In the genomic region with DNA sequence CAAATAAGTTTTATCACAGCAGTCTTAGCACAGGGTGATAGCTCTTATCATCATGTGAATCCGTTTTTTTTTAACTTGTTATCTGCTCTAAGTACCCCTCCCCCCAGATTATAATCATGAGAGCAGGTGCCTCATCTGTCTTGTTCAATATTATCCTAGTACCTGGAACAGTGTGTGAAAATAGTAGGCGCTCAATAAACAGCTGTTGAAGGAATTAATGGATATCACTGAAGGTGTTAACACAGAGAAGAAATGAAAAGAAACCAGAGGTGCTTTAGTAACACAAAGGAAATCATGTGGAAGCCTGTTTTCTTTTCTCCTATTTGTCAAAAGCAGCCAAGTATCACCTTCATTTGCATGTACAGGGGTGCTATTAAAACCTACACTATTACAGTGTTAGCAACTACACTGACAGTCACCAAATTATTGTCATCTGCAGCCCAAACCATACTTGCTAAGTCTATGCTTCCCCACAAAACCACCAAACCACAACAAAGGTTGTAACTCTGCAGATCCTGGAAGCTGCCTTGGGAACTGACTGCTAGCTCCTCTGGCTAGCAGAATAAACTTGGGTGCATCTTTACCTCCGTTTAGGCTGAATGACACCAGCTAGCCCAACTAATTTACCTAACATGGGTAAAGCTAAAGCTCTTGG, we compare ENCODE assay signal across 9 cellular contexts. TPM values are rescaled to one million over a fixed set of nuclear protein-coding genes. Genes with fewer than 3 reads are reported as not detected.
A peak's percentile ranks its signal among the peaks of the same experiment; 100 is the strongest.
DNase-seq lines count a peak whose midpoint lies in the region; ATAC-seq lines count a peak whose summit lies in the region.
"Had no signal": no experiment of that assay in that cellular context is flagged by ENCODE, and none has a peak within 500 bp of the region (broad histone marks: within the 10 kb centered on the region; RNA-seq: fewer than 3 reads in every experiment).

No MANE protein-coding gene starts in this region.

- peak overlapping the region; percentile 83 for H3K27ac Mint-ChIP-seq in activated T-helper 17 cell treated with anti-CD3 and anti-CD28 coated beads, Interleukin-2, amount 50 U/mL, for 72 hours
- H3K27ac Mint-ChIP-seq: endodermal cell had no signal

- DNase-seq in NAMALWA (ENCODE audit: low spot score): peak; percentile 55
- DNase-seq in renal cortical epithelial cell (ENCODE audit: low read depth): peak; percentile 44
- DNase-seq in COR-L47 (lab: John Stamatoyannopoulos, UW): no peak
- no peak for DNase-seq in globus pallidus (ENCODE audit: low spot score)
- DNase-seq: endodermal cell had no signal

- H3K9me3 Mint-ChIP-seq in activated T-helper 17 cell treated with anti-CD3 and anti-CD28 coated beads, Interleukin-2, amount 50 U/mL, for 72 hours: no peaks in the 10 kb centered on the region
- H3K9me3 Mint-ChIP-seq: endodermal cell had no signal

- no peaks in the 10 kb centered on the region for H3K27me3 Mint-ChIP-seq in activated T-helper 17 cell treated with anti-CD3 and anti-CD28 coated beads, Interleukin-2, amount 50 U/mL, for 72 hours

- H3K4me1 Mint-ChIP-seq in activated T-helper 17 cell treated with anti-CD3 and anti-CD28 coated beads, Interleukin-2, amount 50 U/mL, for 72 hours: peaks cover 44% of the 10 kb centered on the region

- peaks cover 43% of the 10 kb centered on the region for H3K36me3 Mint-ChIP-seq in activated T-helper 17 cell treated with anti-CD3 and anti-CD28 coated beads, Interleukin-2, amount 50 U/mL, for 72 hours (ENCODE audit: low read depth)

- H3K4me3 Mint-ChIP-seq in activated T-helper 17 cell treated with anti-CD3 and anti-CD28 coated beads, Interleukin-2, amount 50 U/mL, for 72 hours: peak overlapping the region; percentile 94
- H3K4me3 Mint-ChIP-seq: endodermal cell had no signal

- ATAC-seq in GM18502 (IDR thresholded peaks at IDR 0.05; ENCODE audit: poor library complexity, unreplicated experiment): peak; percentile 27
- peak; percentile 55 for ATAC-seq in activated T-helper 17 cell treated with anti-CD3 and anti-CD28 coated beads, Interleukin-2, amount 50 U/mL, for 72 hours (replicated peaks)
- ATAC-seq in GM18858 (IDR thresholded peaks at IDR 0.05; ENCODE audit: unreplicated experiment): no peak
- no peak for ATAC-seq in GM18907 (IDR thresholded peaks at IDR 0.05; ENCODE audit: unreplicated experiment)

RNA-seq across cellular contexts. Expression of a gene that starts 2.9 kb away (rescaled TPM):
- 10 to 100 TPM; 31.9 to 39.7 TPM for total RNA-seq in activated T-helper 17 cell treated with anti-CD3 and anti-CD28 coated beads, Interleukin-2, amount 50 U/mL, for 72 hours
- 31.8 and 135 TPM in 2 replicates for total RNA-seq in renal cortical epithelial cell

RNA-seq across cellular contexts. Expression of a gene that starts 3.1 kb away (rescaled TPM):
- total RNA-seq in activated T-helper 17 cell treated with anti-CD3 and anti-CD28 coated beads, Interleukin-2, amount 50 U/mL, for 72 hours: 10 to 100 TPM; 15.6 to 20.6 TPM
- 10.4 and 15.6 TPM in 2 replicates for total RNA-seq in renal cortical epithelial cell

RNA-seq across cellular contexts. Expression of a gene that starts 50.7 kb away (rescaled TPM):
- total RNA-seq in activated T-helper 17 cell treated with anti-CD3 and anti-CD28 coated beads, Interleukin-2, amount 50 U/mL, for 72 hours: 10 to 100 TPM; 42.1 to 44.5 TPM
- 53.5 and 76.2 TPM in 2 replicates for total RNA-seq in renal cortical epithelial cell

RNA-seq across cellular contexts. Expression of a gene that starts 50.8 kb away (rescaled TPM):
- 10 to 100 TPM; 11.6 to 27.6 TPM for total RNA-seq in activated T-helper 17 cell treated with anti-CD3 and anti-CD28 coated beads, Interleukin-2, amount 50 U/mL, for 72 hours
- 15.4 and 17.7 TPM in 2 replicates for total RNA-seq in renal cortical epithelial cell

Comparison
In these comparisons a context has a peak if more than half of its experiments do, and no peak if none do; other contexts are left out.
1. ATAC-seq: peak in GM18502 (single experiment) and activated T-helper 17 cell treated with anti-CD3 and anti-CD28 coated beads, Interleukin-2, amount 50 U/mL, for 72 hours (single experiment); none in GM18858 (single experiment) and GM18907 (single experiment).
2. DNase-seq: peak in NAMALWA (single experiment) and renal cortical epithelial cell (single experiment); none in COR-L47 (single experiment) and globus pallidus (single experiment).